ENCODE assay signal across 8 cellular contexts in the genomic region with DNA sequence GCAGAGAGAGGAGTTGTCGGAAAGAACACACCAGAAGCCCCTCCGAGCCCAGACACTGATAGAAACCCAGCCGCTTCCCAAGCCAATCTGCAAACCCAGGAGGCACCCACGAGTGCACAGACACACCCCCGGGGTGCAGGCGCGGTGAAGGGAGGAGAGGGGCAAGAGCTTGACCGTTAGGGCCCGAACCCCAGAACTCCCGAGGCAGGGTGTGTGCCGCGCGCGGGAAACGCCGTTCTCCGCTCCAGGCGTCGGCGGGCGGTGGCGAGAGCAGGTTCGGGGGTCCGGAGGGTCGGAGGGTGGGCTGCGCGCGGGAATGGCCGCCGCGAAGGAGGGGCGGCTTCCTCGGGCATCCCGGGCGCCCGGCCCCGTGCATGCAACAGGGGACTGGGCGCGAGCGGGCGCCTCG. TPM values are rescaled to one million over a fixed set of nuclear protein-coding genes. Genes with fewer than 3 reads are reported as not detected.
DNase-seq lines count a peak whose midpoint lies in the region; ATAC-seq and TF ChIP-seq lines count a peak whose summit lies in the region.

No MANE protein-coding gene starts in this region.

- DNase-seq in NCI-H2227 (lab: John Stamatoyannopoulos, UW; ENCODE audit: unreplicated experiment) (peak; percentile 66), NCI-H2227 treated with DMSO at 0.1 percent for 48 hours (lab: John Stamatoyannopoulos, UW) (no peak), fibroblast of villous mesenchyme (ENCODE audit: low read depth) (no peak), HPDE6-E6E7 (ENCODE audit: extremely low spot score) (no peak), UCSD-AML1 (lab: John Stamatoyannopoulos, UW; ENCODE audit: unreplicated experiment) (no peak)

- no peaks in the 10 kb centered on the region for H3K36me3 ChIP-seq in rectal smooth muscle tissue (ENCODE audit: control insufficient read depth, insufficient read depth, low read length)

- no peak for TF ChIP-seq CTCF in fibroblast of villous mesenchyme (IDR thresholded peaks at IDR 0.05; ENCODE audit: insufficient read depth, low read depth, low read length)

- no peak overlapping the region for H3K27ac ChIP-seq in rectal smooth muscle tissue (ENCODE audit: low read depth, low read length)

- no peak overlapping the region for H3K9ac ChIP-seq in rectal smooth muscle tissue (ENCODE audit: low read length)

- H3K4me1 ChIP-seq in rectal smooth muscle tissue (ENCODE audit: control insufficient read depth, insufficient read depth, low read length), result no peaks in the 10 kb centered on the region

- H3K4me3 ChIP-seq in fibroblast of villous mesenchyme (ENCODE audit: low read depth, low read length), result peak overlapping the region; percentile 82
- H3K4me3 ChIP-seq in rectal smooth muscle tissue (ENCODE audit: low read length), result peak overlapping the region; percentile 5

- ATAC-seq in SK-N-SH treated with all-trans-retinoic acid at 6 μM for 48 hours (peak; percentile 56), HG03175 (IDR thresholded peaks at IDR 0.05; ENCODE audit: unreplicated experiment) (no peak)

- H3K27me3 ChIP-seq in rectal smooth muscle tissue (ENCODE audit: control insufficient read depth, insufficient read depth, low read length), result peaks cover 8% of the 10 kb centered on the region

TF ChIP-seq in SK-N-SH treated with all-trans-retinoic acid at 6 μM for 48 hours, 23 proteins besides CTCF, POLR2A, EP300 and RAD21:
- TF ChIP-seq TOX (CRISPR knock-in tag; IDR thresholded peaks at IDR 0.05; ENCODE audit: borderline replicate concordance) (no peak), RARB (CRISPR knock-in tag; IDR thresholded peaks at IDR 0.05) (no peak), TCF4 (CRISPR knock-in tag; IDR thresholded peaks at IDR 0.05; ENCODE audit: borderline replicate concordance) (no peak)
- TF ChIP-seq, protein P1, sequence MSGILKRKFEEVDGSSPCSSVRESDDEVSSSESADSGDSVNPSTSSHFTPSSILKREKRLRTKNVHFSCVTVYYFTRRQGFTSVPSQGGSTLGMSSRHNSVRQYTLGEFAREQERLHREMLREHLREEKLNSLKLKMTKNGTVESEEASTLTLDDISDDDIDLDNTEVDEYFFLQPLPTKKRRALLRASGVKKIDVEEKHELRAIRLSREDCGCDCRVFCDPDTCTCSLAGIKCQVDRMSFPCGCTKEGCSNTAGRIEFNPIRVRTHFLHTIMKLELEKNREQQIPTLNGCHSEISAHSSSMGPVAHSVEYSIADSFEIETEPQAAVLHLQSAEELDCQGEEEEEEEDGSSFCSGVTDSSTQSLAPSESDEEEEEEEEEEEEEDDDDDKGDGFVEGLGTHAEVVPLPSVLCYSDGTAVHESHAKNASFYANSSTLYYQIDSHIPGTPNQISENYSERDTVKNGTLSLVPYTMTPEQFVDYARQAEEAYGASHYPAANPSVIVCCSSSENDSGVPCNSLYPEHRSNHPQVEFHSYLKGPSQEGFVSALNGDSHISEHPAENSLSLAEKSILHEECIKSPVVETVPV (CRISPR knock-in tag; IDR thresholded peaks at IDR 0.05), result no peak

RNA-seq across cellular contexts. Expression of a gene that starts 0.5 kb away (rescaled TPM):
- 1.6 and 2.6 TPM in 2 replicates for total RNA-seq in fibroblast of villous mesenchyme

RNA-seq across cellular contexts. Expression of a gene that starts 50.1 kb away (rescaled TPM):
- 10.3 and 15.5 TPM in 2 replicates for total RNA-seq in fibroblast of villous mesenchyme
